In the genomic region with DNA sequence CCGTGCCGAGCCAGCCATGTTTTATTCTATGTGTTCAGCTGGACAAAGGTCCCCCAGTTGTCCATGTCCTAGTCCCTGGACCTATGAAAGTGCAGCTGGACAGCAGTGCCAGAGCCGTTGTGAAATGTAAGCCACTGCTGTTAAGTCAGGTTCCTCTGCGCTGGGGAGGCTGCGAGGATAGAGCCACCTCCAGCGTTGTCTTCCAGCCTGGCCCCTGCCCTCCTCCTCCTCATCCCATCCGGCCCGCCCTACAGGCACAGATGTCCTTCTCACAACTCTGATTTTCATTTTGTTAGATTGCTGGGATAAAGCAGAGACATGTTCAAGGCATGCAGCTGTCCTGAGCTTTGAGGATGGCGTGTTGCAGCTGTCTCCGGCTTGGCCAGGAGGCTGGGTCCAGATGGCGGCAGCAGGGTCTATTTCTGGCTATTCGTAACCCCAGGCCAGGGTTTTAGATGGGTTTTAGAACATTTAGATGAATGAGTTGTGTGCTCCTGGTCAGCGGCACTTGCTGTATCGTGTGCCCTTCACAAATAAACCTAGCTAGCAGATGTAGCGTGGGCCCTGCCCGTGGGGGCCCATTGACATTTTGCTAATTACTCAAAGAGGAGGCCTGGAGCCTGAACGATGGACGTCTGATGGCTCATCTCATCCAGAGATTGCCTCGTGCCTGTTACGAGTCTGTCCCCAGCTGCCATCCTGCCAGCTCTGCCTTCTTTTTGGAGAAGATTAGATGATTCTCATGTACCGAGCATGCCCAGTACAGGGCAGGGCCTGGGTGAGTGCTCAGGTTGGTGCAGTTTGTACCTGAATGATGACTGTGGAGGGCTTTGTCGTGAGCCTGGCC, we compare ENCODE assay signal across 1 cellular context.
TF ChIP-seq lines count a peak whose summit lies in the region.

No MANE protein-coding gene starts in this region.

TF ChIP-seq in GM23338, 12 proteins besides CTCF, POLR2A, EP300 and RAD21 (continued from another document):
- no peak for TF ChIP-seq ZNF462 (CRISPR knock-in tag; IDR thresholded peaks at IDR 0.05)
- TF ChIP-seq, protein P1, sequence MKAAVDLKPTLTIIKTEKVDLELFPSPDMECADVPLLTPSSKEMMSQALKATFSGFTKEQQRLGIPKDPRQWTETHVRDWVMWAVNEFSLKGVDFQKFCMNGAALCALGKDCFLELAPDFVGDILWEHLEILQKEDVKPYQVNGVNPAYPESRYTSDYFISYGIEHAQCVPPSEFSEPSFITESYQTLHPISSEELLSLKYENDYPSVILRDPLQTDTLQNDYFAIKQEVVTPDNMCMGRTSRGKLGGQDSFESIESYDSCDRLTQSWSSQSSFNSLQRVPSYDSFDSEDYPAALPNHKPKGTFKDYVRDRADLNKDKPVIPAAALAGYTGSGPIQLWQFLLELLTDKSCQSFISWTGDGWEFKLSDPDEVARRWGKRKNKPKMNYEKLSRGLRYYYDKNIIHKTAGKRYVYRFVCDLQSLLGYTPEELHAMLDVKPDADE (IDR thresholded peaks at IDR 0.05): no peak
- TF ChIP-seq REST (IDR thresholded peaks at IDR 0.05; ENCODE audit: unreplicated experiment): no peak
- TF ChIP-seq JUNB (IDR thresholded peaks at IDR 0.05; ENCODE audit: unreplicated experiment): no peak
- no peak for TF ChIP-seq CREB1 (CRISPR knock-in tag; IDR thresholded peaks at IDR 0.05; ENCODE audit: low read depth)
- no peak for TF ChIP-seq POLR2AphosphoS5 (IDR thresholded peaks at IDR 0.05; ENCODE audit: low read depth)
- TF ChIP-seq EZH2 (IDR thresholded peaks at IDR 0.05; ENCODE audit: low read depth, unreplicated experiment): no peak
- TF ChIP-seq NANOG (IDR thresholded peaks at IDR 0.05; ENCODE audit: borderline replicate concordance): no peak
- no peak for TF ChIP-seq STAT1 (IDR thresholded peaks at IDR 0.05; ENCODE audit: unreplicated experiment)
